2 cellular contexts compared by ENCODE assay signal in genomic region chr17:62833816-62834215, GRCh38. TPM values are rescaled to one million over a fixed set of nuclear protein-coding genes. Genes with fewer than 3 reads are reported as not detected.
"Had no signal": no experiment of that assay in that cellular context is flagged by ENCODE, and none has a peak within 500 bp of the region (broad histone marks: within the 10 kb centered on the region; RNA-seq: fewer than 3 reads in every experiment).

No MANE protein-coding gene starts in this region.

RNA-seq across cellular contexts. Expression of gene MARCHF10, which starts 25.7 kb away (rescaled TPM):
- total RNA-seq: MCF 10A, NCI-H460 had no signal
